Comparison of ENCODE assay signal across 11 cellular contexts in genomic region chr6:139778688-139779087, GRCh38.
DNase-seq lines count a peak whose midpoint lies in the region; FAIRE-seq and TF ChIP-seq lines count a peak whose summit lies in the region.
"Had no signal": no experiment of that assay in that cellular context is flagged by ENCODE, and none has a peak within 500 bp of the region (broad histone marks: within the 10 kb centered on the region; RNA-seq: fewer than 3 reads in every experiment).

No MANE protein-coding gene starts in this region.

- H3K4me1 ChIP-seq in fibroblast of lung (ENCODE audit: control insufficient read depth, extremely low read depth, insufficient read depth, low read length), result peaks cover 2% of the 10 kb centered on the region

- H3K9me3 ChIP-seq in fibroblast of lung (ENCODE audit: control insufficient read depth, insufficient read depth, low read depth, low read length), result no peaks in the 10 kb centered on the region

- H3K27ac ChIP-seq in fibroblast of lung (ENCODE audit: insufficient read depth, low read length), result no peak overlapping the region

- no peak for TF ChIP-seq POLR2A in H54 (IDR thresholded peaks at IDR 0.05; ENCODE audit: low read depth, low read length)

- H3K27me3 ChIP-seq in fibroblast of lung (ENCODE audit: control insufficient read depth, insufficient read depth, low read length), result no peaks in the 10 kb centered on the region

- no peaks in the 10 kb centered on the region for H3K79me2 ChIP-seq in fibroblast of lung (ENCODE audit: control insufficient read depth, insufficient read depth, low read length)

- H3K36me3 ChIP-seq in fibroblast of lung (ENCODE audit: control insufficient read depth, insufficient read depth, low read length), result no peaks in the 10 kb centered on the region

- no peak for TF ChIP-seq CTCF in fibroblast of lung (conservative IDR thresholded peaks at IDR 0.05 in 1 of 2, IDR thresholded peaks at IDR 0.05 in 1 of 2; ENCODE audit: low read depth in 1 of 2, low read length in 2 of 2)

- peak; percentile 36 for FAIRE-seq in H54 (lab: Jason Lieb, UNC)

- no peak overlapping the region for H3K4me2 ChIP-seq in fibroblast of lung (ENCODE audit: extremely low read depth, insufficient read depth, low read length)

- no peak overlapping the region for H3K4me3 ChIP-seq in fibroblast of lung (replicated peaks in 1 of 4; ENCODE audit: control extremely low read depth in 1 of 4, insufficient read depth in 1 of 4, low read depth in 3 of 4, low read length in 4 of 4)

- H3K9ac ChIP-seq in fibroblast of lung (ENCODE audit: insufficient read depth, low read length), result no peak overlapping the region

- no peak overlapping the region for H2AFZ ChIP-seq in fibroblast of lung (ENCODE audit: low read length)

- H4K20me1 ChIP-seq in fibroblast of lung (ENCODE audit: control insufficient read depth, extremely low read depth, insufficient read depth, low read length), result no peaks in the 10 kb centered on the region

- DNase-seq in H54 (ENCODE audit: insufficient read length, low spot score) (no peak), NCI-H82 (lab: John Stamatoyannopoulos, UW) (peak; percentile 86), fibroblast of lung (ENCODE audit: low read depth in 2 of 2) (peak; percentile 20 to 73), renal cortical epithelial cell (ENCODE audit: low read depth) (peak; percentile 73), D341Med (ENCODE audit: low spot score) (no peak), HuH-7 (ENCODE audit: low spot score) (no peak), occipital lobe (lab: John Stamatoyannopoulos, UW) (no peak)
- no peak for DNase-seq in stimulated activated CD4-positive, alpha-beta T cell treated with anti-CD3 and anti-CD28 coated beads, Interleukin-12 subunit alpha, Interleukin-12 subunit beta, amount 100 ng/mL, for 4 hours
- DNase-seq: activated CD4-positive, alpha-beta T cell treated with anti-CD3 and anti-CD28 coated beads, Interleukin-2, amount 50 U/mL, for 4 hours; Calu3; midbrain had no signal

Comparison
In these comparisons a context has a peak if more than half of its experiments do, and no peak if none do; other contexts are left out.
1. DNase-seq: peak in NCI-H82 (single experiment), fibroblast of lung (2 of 2) and renal cortical epithelial cell (single experiment); none in H54 (single experiment), D341Med (single experiment), HuH-7 (single experiment), stimulated activated CD4-positive, alpha-beta T cell treated with anti-CD3 and anti-CD28 coated beads, Interleukin-12 subunit alpha, Interleukin-12 subunit beta, amount 100 ng/mL, for 4 hours (single experiment) and occipital lobe (single experiment).